In genomic region chr15:51750942-51751686, GRCh38 we compare ENCODE assay signal across 8 cellular contexts. TPM values are rescaled to one million over a fixed set of nuclear protein-coding genes. Genes with fewer than 3 reads are reported as not detected.
DNase-seq lines count a peak whose midpoint lies in the region; ATAC-seq and TF ChIP-seq lines count a peak whose summit lies in the region.

Gene TMOD2 (plus strand): TSS chr15:51751597. CDS start chr15:51766442, 14,845 bp downstream.

- H3K27ac ChIP-seq in ectodermal cell (ENCODE audit: insufficient read depth, low read depth, low read length, poor library complexity, severe bottlenecking) (no peak within 1 kb of the TSS), lung (ENCODE audit: low read depth in 1 of 2, low read length in 1 of 2) (peak within 1 kb of the TSS; percentile 63 to 70)

- DNase-seq in GM03348 (ENCODE audit: low spot score) (peak; percentile 83), LoVo (ENCODE audit: low spot score) (peak; percentile 57), lung (ENCODE audit: low spot score) (peak; percentile 52), NCI-H1930 (lab: John Stamatoyannopoulos, UW) (no peak)
- DNase-seq in activated CD4-positive, alpha-beta T cell treated with anti-CD3 and anti-CD28 coated beads for 4 hours = peak; percentile 42 to 45

- H3K27me3 ChIP-seq in ectodermal cell (ENCODE audit: control insufficient read depth, insufficient read depth, low read length, poor library complexity, severe bottlenecking) (peaks cover 88% of the 10 kb centered on the region), lung (ENCODE audit: control insufficient read depth, insufficient read depth) (no peaks in the 10 kb centered on the region)

- peaks cover 8% of the 10 kb centered on the region for H3K36me3 Mint-ChIP-seq in stimulated activated memory B cell treated with anti-CD40 and anti-IgM and Interleukin-4, amounts not matched to agents 10 μg/mL and 1 μg/mL and 100 μg/mL, for 72 hours

- TF ChIP-seq CTCF in lung (IDR thresholded peaks at IDR 0.05; ENCODE audit: control extremely low read depth, extremely low read depth) = no peak

- H3K9me3 ChIP-seq in ectodermal cell (ENCODE audit: control insufficient read depth, low read length) (no peaks in the 10 kb centered on the region), lung (ENCODE audit: control insufficient read depth in 2 of 2, insufficient read depth in 1 of 2, low read length in 1 of 2) (no peaks in the 10 kb centered on the region)

- H3K27ac Mint-ChIP-seq in stimulated activated memory B cell treated with anti-CD40 and anti-IgM and Interleukin-4, amounts not matched to agents 10 μg/mL and 1 μg/mL and 100 μg/mL, for 72 hours = peak within 1 kb of the TSS; percentile 89

- 2% methylated on average over 57 of the region's 57 CpGs for WGBS in ectodermal cell, 2 experiments
- 4 to 8% methylated on average over 38 to 57 of the region's 57 CpGs for WGBS in lung, 2 donors

- H3K36me3 ChIP-seq in ectodermal cell (ENCODE audit: control insufficient read depth, insufficient read depth, low read length) (no peaks in the 10 kb centered on the region), lung (ENCODE audit: control insufficient read depth in 2 of 2, insufficient read depth in 2 of 2, low read length in 2 of 2) (no peaks in the 10 kb centered on the region)

- peak within 1 kb of the TSS; percentile 98 for H3K4me3 Mint-ChIP-seq in stimulated activated memory B cell treated with anti-CD40 and anti-IgM and Interleukin-4, amounts not matched to agents 10 μg/mL and 1 μg/mL and 100 μg/mL, for 72 hours

- peak within 1 kb of the TSS; percentile 58 for H3K4me3 ChIP-seq in ectodermal cell (ENCODE audit: insufficient read depth, low read depth, low read length)
- H3K4me3 ChIP-seq in lung = peak within 1 kb of the TSS; percentile 92

- H3K4me1 Mint-ChIP-seq in stimulated activated memory B cell treated with anti-CD40 and anti-IgM and Interleukin-4, amounts not matched to agents 10 μg/mL and 1 μg/mL and 100 μg/mL, for 72 hours = peaks cover 58% of the 10 kb centered on the region

- H3K9me3 Mint-ChIP-seq in stimulated activated memory B cell treated with anti-CD40 and anti-IgM and Interleukin-4, amounts not matched to agents 10 μg/mL and 1 μg/mL and 100 μg/mL, for 72 hours = no peaks in the 10 kb centered on the region

- no peaks in the 10 kb centered on the region for H3K4me1 ChIP-seq in ectodermal cell (ENCODE audit: control insufficient read depth, insufficient read depth, low read length)
- H3K4me1 ChIP-seq in lung (ENCODE audit: control insufficient read depth in 2 of 2, insufficient read depth in 2 of 2, low read length in 2 of 2) = peaks cover 0 to 6% of the 10 kb centered on the region in 2 donors

- peak; percentile 64 for ATAC-seq in GM21786 (IDR thresholded peaks at IDR 0.05; ENCODE audit: unreplicated experiment)
- ATAC-seq in lung (ENCODE audit: insufficient read depth, low FRiP score) = peak; percentile 90
- ATAC-seq in stimulated activated memory B cell treated with anti-CD40 and anti-IgM and Interleukin-4, amounts not matched to agents 10 μg/mL and 1 μg/mL and 100 μg/mL, for 72 hours = peak; percentile 93

- H3K27me3 Mint-ChIP-seq in stimulated activated memory B cell treated with anti-CD40 and anti-IgM and Interleukin-4, amounts not matched to agents 10 μg/mL and 1 μg/mL and 100 μg/mL, for 72 hours = no peaks in the 10 kb centered on the region

RNA-seq across cellular contexts. Expression of gene TMOD2, which starts in this region (rescaled TPM):
- 3.9 TPM for polyA plus RNA-seq in ectodermal cell (2013, experiment 1 of 4)
- 2.1 TPM for polyA plus RNA-seq in ectodermal cell (2013, experiment 2 of 4)
- polyA plus RNA-seq in ectodermal cell (2013, experiment 3 of 4) = 2.3 TPM
- polyA plus RNA-seq in ectodermal cell (2013, experiment 4 of 4) = 2.6 TPM
- 10 to 100 TPM in 1 of 2 donors, 1 to 10 TPM in 1; 9.4 to 10.4 TPM for total RNA-seq in lung
- 1 to 10 TPM; 1.5 to 2.1 TPM for polyA plus RNA-seq in lung

Comparison
In these comparisons a context has a peak if more than half of its experiments do, and no peak if none do; other contexts are left out.
1. DNase-seq: peak in GM03348 (single experiment), LoVo (single experiment), activated CD4-positive, alpha-beta T cell treated with anti-CD3 and anti-CD28 coated beads for 4 hours (2 of 2) and lung (single experiment); none in NCI-H1930 (0 of 2).
2. Peak in every context shown above with its lines, with median percentiles within 50 percentile points of each other: ATAC-seq.